In the genomic region with DNA sequence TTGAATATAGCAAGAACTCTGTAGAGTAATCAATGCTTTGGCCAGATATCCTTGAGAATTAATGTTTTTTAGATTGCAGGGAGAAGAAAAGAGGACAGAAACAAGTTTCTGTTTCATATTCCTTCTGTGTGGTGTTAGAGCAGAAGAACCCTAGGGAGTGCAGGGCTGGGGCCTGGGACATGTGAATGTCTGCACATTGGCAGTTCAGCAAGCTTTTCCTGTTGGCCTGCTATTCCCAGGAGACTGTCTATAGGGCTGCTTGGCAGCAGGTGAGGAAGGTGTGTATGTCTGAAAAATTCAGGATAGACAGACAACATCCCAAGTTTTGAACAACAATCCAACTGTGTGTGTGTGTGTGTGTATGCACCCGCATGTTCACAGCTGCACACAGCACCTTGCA, we compare ENCODE assay signal across 16 cellular contexts. TPM values are rescaled to one million over a fixed set of nuclear protein-coding genes. Genes with fewer than 3 reads are reported as not detected.
DNase-seq lines count a peak whose midpoint lies in the region; ATAC-seq, FAIRE-seq and TF ChIP-seq lines count a peak whose summit lies in the region.
"Had no signal": no experiment of that assay in that cellular context is flagged by ENCODE, and none has a peak within 500 bp of the region (broad histone marks: within the 10 kb centered on the region; RNA-seq: fewer than 3 reads in every experiment).

No MANE protein-coding gene starts in this region.

- H3K9ac ChIP-seq in keratinocyte (ENCODE audit: control insufficient read depth, extremely low read depth, insufficient read depth, low read length) = no peak overlapping the region
- H3K9ac ChIP-seq in stomach smooth muscle (ENCODE audit: low read length in 2 of 2) = peak overlapping the region; percentile 25 to 55
- H3K9ac ChIP-seq: parathyroid adenoma had no signal

- peaks cover 0 to 12% of the 10 kb centered on the region in 2 donors for H3K4me1 ChIP-seq in ascending aorta
- H3K4me1 ChIP-seq in keratinocyte (ENCODE audit: control insufficient read depth, extremely low read depth, insufficient read depth, low read length) = peaks cover 28% of the 10 kb centered on the region
- peaks cover 26% of the 10 kb centered on the region for H3K4me1 ChIP-seq in stomach smooth muscle (ENCODE audit: control insufficient read depth, insufficient read depth, low read length)
- H3K4me1 ChIP-seq in left lung = peaks cover 0 to 37% of the 10 kb centered on the region in 2 donors
- H3K4me1 ChIP-seq: parathyroid adenoma had no signal

- H3K27ac ChIP-seq in ascending aorta = peak overlapping the region; percentile 62 to 82
- no peak overlapping the region for H3K27ac ChIP-seq in keratinocyte (ENCODE audit: control insufficient read depth, insufficient read depth, low read length)
- H3K27ac ChIP-seq in stomach smooth muscle (ENCODE audit: low read length) = peak overlapping the region; percentile 81
- peak overlapping the region in 1 of 2 donors; percentile 89 for H3K27ac ChIP-seq in left lung
- H3K27ac ChIP-seq: parathyroid adenoma had no signal

- H2AFZ ChIP-seq in keratinocyte (ENCODE audit: control insufficient read depth, low read length) = peak overlapping the region; percentile 43
- H2AFZ ChIP-seq: parathyroid adenoma had no signal

- H3K36me3 ChIP-seq in ascending aorta (no peaks in the 10 kb centered on the region), keratinocyte (ENCODE audit: control insufficient read depth in 2 of 2, extremely low read depth in 1 of 2, insufficient read depth in 2 of 2, low read length in 2 of 2) (no peaks in the 10 kb centered on the region), stomach smooth muscle (ENCODE audit: control insufficient read depth in 2 of 2, insufficient read depth in 2 of 2, low read length in 2 of 2) (no peaks in the 10 kb centered on the region), left lung (no peaks in the 10 kb centered on the region)

- no peaks in the 10 kb centered on the region for H3K9me3 ChIP-seq in ascending aorta
- H3K9me3 ChIP-seq in keratinocyte (ENCODE audit: control insufficient read depth, low read depth, low read length) = no peaks in the 10 kb centered on the region
- H3K9me3 ChIP-seq in stomach smooth muscle (ENCODE audit: control insufficient read depth in 2 of 2, low read length in 2 of 2) = no peaks in the 10 kb centered on the region
- no peaks in the 10 kb centered on the region for H3K9me3 ChIP-seq in left lung

- FAIRE-seq in keratinocyte (lab: Jason Lieb, UNC) = peak; percentile 36

- intact Hi-C loops in ascending aorta (cut with DNase I) (loop anchor here (5.0 kb wide), 1 partner anchor 50 kb away; a partner anchor contains a TSS), left lung (cut with DNase I) (no loop called here)

- DNase-seq in LNCaP clone FGC (ENCODE audit: low read depth) (peak; percentile 78), ascending aorta (ENCODE audit: low spot score in 2 of 2) (no peak), keratinocyte (ENCODE audit: low read depth, low spot score) (no peak), left lung (no peak), UCSD-AML1 (lab: John Stamatoyannopoulos, UW; ENCODE audit: unreplicated experiment) (no peak)
- no peak for DNase-seq in activated T-cell treated with anti-CD3 and anti-CD28 coated beads, Interleukin-2, amount 50 U/mL, for 48 hours
- DNase-seq: activated CD8-positive, alpha-beta memory T cell treated with anti-CD3 and anti-CD28 coated beads for 24 hours; activated naive CD4-positive, alpha-beta T cell treated with anti-CD3 and anti-CD28 coated beads, Interleukin-2, amount 10 ng/mL, durations not matched to agents 7 days and 5 days; COR-L47; cortex of kidney; NCI-H1694 treated with DMSO at 0.1 percent for 48 hours; stimulated activated CD4-positive, alpha-beta T cell treated with anti-CD3 and anti-CD28 coated beads, Interleukin-4, amount 100 ng/mL, for 1 hour; stimulated activated naive CD4-positive, alpha-beta T cell; T-helper 9 cell had no signal

- H3K79me2 ChIP-seq in keratinocyte (ENCODE audit: control insufficient read depth, insufficient read depth, low read length) = no peaks in the 10 kb centered on the region
- H3K79me2 ChIP-seq: parathyroid adenoma had no signal

- no peaks in the 10 kb centered on the region for H3K9me1 ChIP-seq in keratinocyte (ENCODE audit: control insufficient read depth, extremely low read depth, insufficient read depth, low read length)

- dilution Hi-C loops in keratinocyte (cut with MboI; ENCODE audit: extremely low pct_ligation_motif_present, low sequenced_read_pairs) = no loop called here

- H3K27me3 ChIP-seq in ascending aorta (no peaks in the 10 kb centered on the region), keratinocyte (ENCODE audit: control insufficient read depth, extremely low read depth, insufficient read depth, low read length) (no peaks in the 10 kb centered on the region), stomach smooth muscle (ENCODE audit: control insufficient read depth in 1 of 2, insufficient read depth in 2 of 2, low read length in 2 of 2) (no peaks in the 10 kb centered on the region), left lung (no peaks in the 10 kb centered on the region)

- no peaks in the 10 kb centered on the region for H4K20me1 ChIP-seq in keratinocyte (ENCODE audit: control insufficient read depth, extremely low read depth, insufficient read depth, low read length)

- no peak for ATAC-seq in left lung

- no peak for TF ChIP-seq CTCF in LNCaP clone FGC (IDR thresholded peaks at IDR 0.05; ENCODE audit: control insufficient read depth, extremely low read depth, insufficient read depth)
- no peak for TF ChIP-seq CTCF in ascending aorta (IDR thresholded peaks at IDR 0.05)
- TF ChIP-seq CTCF in keratinocyte (optimal IDR thresholded peaks at IDR 0.05 in 1 of 3, IDR thresholded peaks at IDR 0.05 in 1 of 3, conservative IDR thresholded peaks at IDR 0.05 in 1 of 3; ENCODE audit: extremely low read depth in 1 of 3, insufficient read depth in 2 of 3, low read length in 3 of 3) = no peak
- no peak for TF ChIP-seq CTCF in left lung (IDR thresholded peaks at IDR 0.05)

- H3K4me3 ChIP-seq in LNCaP clone FGC (ENCODE audit: low read depth, low read length) (no peak overlapping the region), ascending aorta (no peak overlapping the region), keratinocyte (ENCODE audit: control insufficient read depth in 2 of 3, extremely low read depth in 1 of 3, insufficient read depth in 2 of 3, low read depth in 1 of 3, low read length in 3 of 3) (no peak overlapping the region), stomach smooth muscle (ENCODE audit: low read length in 2 of 2) (no peak overlapping the region), left lung (no peak overlapping the region)

- H3K4me2 ChIP-seq in keratinocyte (ENCODE audit: control insufficient read depth, extremely low read depth, insufficient read depth, low read depth, low read length) = peak overlapping the region; percentile 48

RNA-seq across cellular contexts. Expression of a gene that starts 13.6 kb away (rescaled TPM):
- total RNA-seq in ascending aorta (166 TPM), left lung (100 to 1,000 TPM; 221 to 319 TPM)
- polyA plus RNA-seq in keratinocyte = 310 to 388 TPM (median 385 TPM) in 3 replicates
- 417 TPM for polyA plus RNA-seq in keratinocyte (2011; ENCODE audit: low read depth)
- 331 and 428 TPM in 2 replicates for polyA plus RNA-seq in keratinocyte (2011; cell fraction: cytosol; rRNA removed)
- polyA plus RNA-seq in keratinocyte (2011; cell fraction: nucleus; rRNA removed) = 190 and 214 TPM in 2 replicates
- 290 and 449 TPM in 2 replicates for polyA plus RNA-seq in keratinocyte (2012; ENCODE audit: low replicate concordance)
- polyA minus RNA-seq in keratinocyte = 121 to 336 TPM (median 300 TPM) in 3 replicates
- 247 TPM for polyA minus RNA-seq in keratinocyte (2011; cell fraction: cytosol; rRNA and poly(A)+ RNA removed)
- polyA minus RNA-seq in keratinocyte (2011; cell fraction: nucleus; rRNA and poly(A)+ RNA removed) = 62.8 and 94.5 TPM in 2 replicates

RNA-seq across cellular contexts. Expression of a gene that starts 36.5 kb away (rescaled TPM):
- total RNA-seq in ascending aorta (22.5 TPM), left lung (10 to 100 TPM; 29.1 to 37.0 TPM)
- 20.2 to 25.5 TPM (median 23.8 TPM) in 3 replicates for polyA plus RNA-seq in keratinocyte
- 24.5 TPM for polyA plus RNA-seq in keratinocyte (2011; ENCODE audit: low read depth)
- 19.9 and 23.7 TPM in 2 replicates for polyA plus RNA-seq in keratinocyte (2011; cell fraction: cytosol; rRNA removed)
- polyA plus RNA-seq in keratinocyte (2011; cell fraction: nucleus; rRNA removed) = 12.9 and 13.4 TPM in 2 replicates
- polyA plus RNA-seq in keratinocyte (2012; ENCODE audit: low replicate concordance) = 16.6 and 23.1 TPM in 2 replicates
- 10.2 to 27.2 TPM (median 17.6 TPM) in 3 replicates for polyA minus RNA-seq in keratinocyte
- 18.8 TPM for polyA minus RNA-seq in keratinocyte (2011; cell fraction: cytosol; rRNA and poly(A)+ RNA removed)
- polyA minus RNA-seq in keratinocyte (2011; cell fraction: nucleus; rRNA and poly(A)+ RNA removed) = 5.1 and 6.7 TPM in 2 replicates

RNA-seq across cellular contexts. Expression of a gene that starts 52.1 kb away (rescaled TPM):
- total RNA-seq in ascending aorta (224 TPM), left lung (100 to 1,000 TPM; 211 to 231 TPM)
- polyA plus RNA-seq in keratinocyte = 58.5 to 135 TPM (median 65.5 TPM) in 3 replicates
- 64.3 TPM for polyA plus RNA-seq in keratinocyte (2011; ENCODE audit: low read depth)
- 68.1 and 68.9 TPM in 2 replicates for polyA plus RNA-seq in keratinocyte (2011; cell fraction: cytosol; rRNA removed)
- 102 and 125 TPM in 2 replicates for polyA plus RNA-seq in keratinocyte (2011; cell fraction: nucleus; rRNA removed)
- polyA plus RNA-seq in keratinocyte (2012; ENCODE audit: low replicate concordance) = 91.1 and 126 TPM in 2 replicates
- polyA minus RNA-seq in keratinocyte = 153 to 219 TPM (median 195 TPM) in 3 replicates
- 110 TPM for polyA minus RNA-seq in keratinocyte (2011; cell fraction: cytosol; rRNA and poly(A)+ RNA removed)
- 80.5 and 113 TPM in 2 replicates for polyA minus RNA-seq in keratinocyte (2011; cell fraction: nucleus; rRNA and poly(A)+ RNA removed)
